ENCODE assay signal across 1 cellular context in genomic region chr7:100095704-100096103, GRCh38.
TF ChIP-seq lines count a peak whose summit lies in the region.

No MANE protein-coding gene starts in this region.

TF ChIP-seq in H1, 55 proteins besides CTCF, POLR2A, EP300 and RAD21:
- TF ChIP-seq SAP30 (IDR thresholded peaks at IDR 0.05; ENCODE audit: insufficient read depth, insufficient replicate concordance, low read length), result no peak
- TF ChIP-seq KDM4A (IDR thresholded peaks at IDR 0.05; ENCODE audit: low read depth, low read length, severe bottlenecking), result no peak
- no peak for TF ChIP-seq NRF1 (IDR thresholded peaks at IDR 0.05; ENCODE audit: low read depth, low read length)
- TF ChIP-seq BRCA1 (IDR thresholded peaks at IDR 0.05; ENCODE audit: low read depth, low read length), result no peak
- no peak for TF ChIP-seq SIRT6 (IDR thresholded peaks at IDR 0.05; ENCODE audit: low read length)
- no peak for TF ChIP-seq SP4 (IDR thresholded peaks at IDR 0.05; ENCODE audit: low read length)
- TF ChIP-seq POLR2AphosphoS5 (IDR thresholded peaks at IDR 0.05; ENCODE audit: low read depth, low read length), result peak; percentile 29; the same call in 1 of the 2 replicates
